Comparison of ENCODE assay signal across 31 cellular contexts in genomic region chr12:104385510-104385909, GRCh38.
"Had no signal": no experiment of that assay in that cellular context is flagged by ENCODE, and none has a peak within 500 bp of the region (broad histone marks: within the 10 kb centered on the region; RNA-seq: fewer than 3 reads in every experiment).

No MANE protein-coding gene starts in this region.

- DNase-seq: activated CD4-positive, alpha-beta memory T cell treated with anti-CD3 and anti-CD28 coated beads, Interleukin-2, amount 10 ng/mL, durations not matched to agents 7 days and 5 days; activated CD4-positive, alpha-beta T cell treated with anti-CD3 and anti-CD28 coated beads for 1 hour; activated CD4-positive, alpha-beta T cell treated with anti-CD3 and anti-CD28 coated beads for 4 hours; activated CD4-positive, alpha-beta T cell treated with anti-CD3 and anti-CD28 coated beads, Interleukin-2, amount 10 ng/mL, durations not matched to agents 7 days and 5 days; activated CD4-positive, alpha-beta T cell treated with anti-CD3 and anti-CD28 coated beads, Interleukin-2, amount 50 U/mL, for 4 hours; activated CD8-positive, alpha-beta memory T cell treated with anti-CD3 and anti-CD28 coated beads, Interleukin-2, amount 10 ng/mL, durations not matched to agents 7 days and 5 days; activated CD8-positive, alpha-beta memory T cell treated with anti-CD3 and anti-CD28 coated beads, Interleukin-2, amount 50 U/mL, for 4 hours; activated gamma-delta T cell; activated naive CD4-positive, alpha-beta T cell; activated naive CD4-positive, alpha-beta T cell treated with anti-CD3 and anti-CD28 coated beads, Interleukin-2, amount 10 ng/mL, durations not matched to agents 7 days and 5 days; activated naive CD8-positive, alpha-beta T cell treated with anti-CD3 and anti-CD28 coated beads, Interleukin-2, amount 10 ng/mL, durations not matched to agents 7 days and 5 days; activated T-cell treated with anti-CD3 and anti-CD28 coated beads, Interleukin-2, amount 50 U/mL, for 1 hour; activated T-cell treated with anti-CD3 and anti-CD28 coated beads, Interleukin-2, amount 50 U/mL, for 48 hours; central memory CD4-positive, alpha-beta T cell; cerebellar nuclear complex; colonic mucosa; effector CD8-positive, alpha-beta T cell; esophagus squamous epithelium; foreskin melanocyte; T-helper 2 cell had no signal

- H3K9me3 ChIP-seq: ascending aorta, breast epithelium, colonic mucosa, esophagus squamous epithelium, gastroesophageal sphincter had no signal

- H3K27me3 ChIP-seq: ascending aorta, breast epithelium, cardiac muscle cell, colonic mucosa, gastroesophageal sphincter had no signal

- H3K36me3 Mint-ChIP-seq: activated naive CD4-positive, alpha-beta T cell treated with anti-CD3 and anti-CD28 coated beads, Interleukin-2, amount 10 ng/mL, durations not matched to agents 7 days and 5 days; activated naive CD4-positive, alpha-beta T cell treated with anti-CD3 and anti-CD28 coated beads, Interleukin-2, amount 50 U/mL, for 72 hours; brain had no signal

- H3K9me3 Mint-ChIP-seq: activated CD4-positive, alpha-beta T cell treated with anti-CD3 and anti-CD28 coated beads, Interleukin-2, amount 10 ng/mL, durations not matched to agents 7 days and 5 days; activated naive CD4-positive, alpha-beta T cell treated with anti-CD3 and anti-CD28 coated beads, Interleukin-2, amount 10 ng/mL, durations not matched to agents 7 days and 5 days; WTC11 had no signal

- H3K36me3 ChIP-seq: ascending aorta, breast epithelium, cardiac muscle cell, colonic mucosa, esophagus squamous epithelium, gastroesophageal sphincter had no signal

- H3K4me1 ChIP-seq: breast epithelium, colonic mucosa had no signal

- H3K4me3 Mint-ChIP-seq: activated CD4-positive, alpha-beta memory T cell treated with anti-CD3 and anti-CD28 coated beads, Interleukin-2, amount 10 ng/mL, durations not matched to agents 7 days and 5 days; activated CD4-positive, alpha-beta T cell treated with anti-CD3 and anti-CD28 coated beads, Interleukin-2, amount 10 ng/mL, durations not matched to agents 7 days and 5 days; activated CD8-positive, alpha-beta memory T cell treated with anti-CD3 and anti-CD28 coated beads, Interleukin-2, amount 10 ng/mL, durations not matched to agents 7 days and 5 days; activated naive CD4-positive, alpha-beta T cell treated with anti-CD3 and anti-CD28 coated beads, Interleukin-2, amount 10 ng/mL, durations not matched to agents 7 days and 5 days; activated naive CD8-positive, alpha-beta T cell treated with anti-CD3 and anti-CD28 coated beads, Interleukin-2, amount 10 ng/mL, durations not matched to agents 7 days and 5 days; brain; WTC11 had no signal

- FAIRE-seq: endometrium, endothelial cell of umbilical vein had no signal

- H3K27ac Mint-ChIP-seq: activated CD4-positive, alpha-beta memory T cell treated with anti-CD3 and anti-CD28 coated beads, Interleukin-2, amount 10 ng/mL, durations not matched to agents 7 days and 5 days; activated CD4-positive, alpha-beta T cell treated with anti-CD3 and anti-CD28 coated beads, Interleukin-2, amount 10 ng/mL, durations not matched to agents 7 days and 5 days; activated CD8-positive, alpha-beta memory T cell treated with anti-CD3 and anti-CD28 coated beads, Interleukin-2, amount 10 ng/mL, durations not matched to agents 7 days and 5 days; activated naive CD4-positive, alpha-beta T cell treated with anti-CD3 and anti-CD28 coated beads, Interleukin-2, amount 10 ng/mL, durations not matched to agents 7 days and 5 days; activated naive CD8-positive, alpha-beta T cell treated with anti-CD3 and anti-CD28 coated beads, Interleukin-2, amount 10 ng/mL, durations not matched to agents 7 days and 5 days; brain; WTC11 had no signal

- H3K4me3 ChIP-seq: ascending aorta, breast epithelium, cardiac muscle cell, colonic mucosa, esophagus squamous epithelium, gastroesophageal sphincter had no signal

- ATAC-seq: activated CD8-positive, alpha-beta memory T cell treated with anti-CD3 and anti-CD28 coated beads, Interleukin-2, amount 10 ng/mL, durations not matched to agents 7 days and 5 days; activated naive CD4-positive, alpha-beta T cell treated with anti-CD3 and anti-CD28 coated beads, Interleukin-2, amount 50 U/mL, for 72 hours; gastroesophageal sphincter; WTC11 had no signal

- H3K27ac ChIP-seq: ascending aorta, breast epithelium, cardiac muscle cell, colonic mucosa, epithelial cell of prostate, esophagus squamous epithelium, gastroesophageal sphincter, VCaP had no signal

- H3K27me3 Mint-ChIP-seq: brain had no signal
